Comparison of ENCODE assay signal across 12 cellular contexts in genomic region chr6:16483315-16483875, GRCh38.
DNase-seq lines count a peak whose midpoint lies in the region; ATAC-seq and TF ChIP-seq lines count a peak whose summit lies in the region.
"Had no signal": no experiment of that assay in that cellular context is flagged by ENCODE, and none has a peak within 500 bp of the region (broad histone marks: within the 10 kb centered on the region; RNA-seq: fewer than 3 reads in every experiment).

No MANE protein-coding gene starts in this region.

- no peak overlapping the region for H3K4me2 ChIP-seq in osteoblast (ENCODE audit: insufficient read depth, low read length)

- H3K9me3 ChIP-seq in cardiac muscle cell (ENCODE audit: low read depth): no peaks in the 10 kb centered on the region
- H3K9me3 ChIP-seq in osteoblast (ENCODE audit: low read depth, low read length): peaks cover 3% of the 10 kb centered on the region
- H3K9me3 ChIP-seq: MG63, sigmoid colon, SJSA1 had no signal

- ATAC-seq in left ventricle myocardium superior (no peak), HG03378 (IDR thresholded peaks at IDR 0.05; ENCODE audit: unreplicated experiment) (peak; percentile 36), HG03280 (IDR thresholded peaks at IDR 0.05; ENCODE audit: unreplicated experiment) (no peak)
- peak; percentile 42 for ATAC-seq in activated naive CD8-positive, alpha-beta T cell treated with anti-CD3 and anti-CD28 coated beads, Interleukin-2, amount 50 U/mL, for 24 hours

- H3K4me3 Mint-ChIP-seq in activated naive CD8-positive, alpha-beta T cell treated with anti-CD3 and anti-CD28 coated beads, Interleukin-2, amount 50 U/mL, for 24 hours: peak overlapping the region; percentile 39

- intact Hi-C loops in left ventricle myocardium superior (cut with micrococcal nuclease): no loop called here

- H2AFZ ChIP-seq in osteoblast (ENCODE audit: low read length): no peak overlapping the region

- peaks cover 22% of the 10 kb centered on the region for H3K4me1 ChIP-seq in cardiac muscle cell (ENCODE audit: low read depth)
- no peaks in the 10 kb centered on the region for H3K4me1 ChIP-seq in osteoblast (ENCODE audit: insufficient read depth, low read length)
- H3K4me1 ChIP-seq: sigmoid colon, SJSA1 had no signal

- H3K4me3 ChIP-seq in cardiac muscle cell: no peak overlapping the region
- H3K4me3 ChIP-seq in osteoblast (ENCODE audit: insufficient read depth, low read length): no peak overlapping the region
- H3K4me3 ChIP-seq: MG63, sigmoid colon, SJSA1 had no signal

- DNase-seq in cardiac muscle cell (ENCODE audit: low read depth in 1 of 2, low spot score in 1 of 2) (no peak), left ventricle myocardium superior (no peak), NCI-H2171 treated with DMSO at 0.1 percent for 48 hours (lab: John Stamatoyannopoulos, UW) (no peak), NCI-H1694 (lab: John Stamatoyannopoulos, UW) (no peak), osteoblast (ENCODE audit: insufficient read length, low spot score, missing footprints) (no peak)
- no peak for DNase-seq in activated naive CD8-positive, alpha-beta T cell treated with anti-CD3 and anti-CD28 coated beads, Interleukin-2, amount 50 U/mL, for 24 hours
- DNase-seq: MG63, NCI-H69, sigmoid colon had no signal

- H3K27me3 Mint-ChIP-seq in activated naive CD8-positive, alpha-beta T cell treated with anti-CD3 and anti-CD28 coated beads, Interleukin-2, amount 50 U/mL, for 24 hours: no peaks in the 10 kb centered on the region

- H4K20me1 ChIP-seq in osteoblast (ENCODE audit: insufficient read depth, low read length): no peaks in the 10 kb centered on the region

- H3K36me3 ChIP-seq in cardiac muscle cell (no peaks in the 10 kb centered on the region), osteoblast (ENCODE audit: insufficient read depth, low read length) (peaks cover 4% of the 10 kb centered on the region)
- H3K36me3 ChIP-seq: MG63 had no signal

- H3K4me1 Mint-ChIP-seq in activated naive CD8-positive, alpha-beta T cell treated with anti-CD3 and anti-CD28 coated beads, Interleukin-2, amount 50 U/mL, for 24 hours: peaks cover 86% of the 10 kb centered on the region

- no peaks in the 10 kb centered on the region for H3K9me3 Mint-ChIP-seq in activated naive CD8-positive, alpha-beta T cell treated with anti-CD3 and anti-CD28 coated beads, Interleukin-2, amount 50 U/mL, for 24 hours

- no peaks in the 10 kb centered on the region for H3K79me2 ChIP-seq in osteoblast (ENCODE audit: insufficient read depth, low read length)

- H3K27me3 ChIP-seq in cardiac muscle cell (no peaks in the 10 kb centered on the region), osteoblast (ENCODE audit: insufficient read depth, low read length) (no peaks in the 10 kb centered on the region)
- H3K27me3 ChIP-seq: MG63, sigmoid colon, SJSA1 had no signal

- no peak for TF ChIP-seq CTCF in cardiac muscle cell (IDR thresholded peaks at IDR 0.05; ENCODE audit: low read depth, low read length)
- no peak for TF ChIP-seq CTCF in osteoblast (IDR thresholded peaks at IDR 0.05; ENCODE audit: extremely low read depth, low read depth, low read length)

- H3K27ac ChIP-seq in cardiac muscle cell (peak overlapping the region; percentile 80), osteoblast (ENCODE audit: low read depth, low read length) (no peak overlapping the region)
- H3K27ac ChIP-seq: sigmoid colon, SJSA1 had no signal

- H3K27ac Mint-ChIP-seq in activated naive CD8-positive, alpha-beta T cell treated with anti-CD3 and anti-CD28 coated beads, Interleukin-2, amount 50 U/mL, for 24 hours: peak overlapping the region; percentile 94

- peaks cover 21% of the 10 kb centered on the region for H3K36me3 Mint-ChIP-seq in activated naive CD8-positive, alpha-beta T cell treated with anti-CD3 and anti-CD28 coated beads, Interleukin-2, amount 50 U/mL, for 24 hours (ENCODE audit: low read depth)

Comparison
In these comparisons a context has a peak if more than half of its experiments do, and no peak if none do; other contexts are left out.
1. ATAC-seq: peak in HG03378 (single experiment) and activated naive CD8-positive, alpha-beta T cell treated with anti-CD3 and anti-CD28 coated beads, Interleukin-2, amount 50 U/mL, for 24 hours (single experiment); none in left ventricle myocardium superior (single experiment) and HG03280 (single experiment).